ENCODE assay signal across 20 cellular contexts in genomic region chr10:122957474-122957873, GRCh38. TPM values are rescaled to one million over a fixed set of nuclear protein-coding genes. Genes with fewer than 3 reads are reported as not detected.
DNase-seq lines count a peak whose midpoint lies in the region; ATAC-seq and TF ChIP-seq lines count a peak whose summit lies in the region.
"Had no signal": no experiment of that assay in that cellular context is flagged by ENCODE, and none has a peak within 500 bp of the region (broad histone marks: within the 10 kb centered on the region; RNA-seq: fewer than 3 reads in every experiment).

No MANE protein-coding gene starts in this region.

- no peak for ATAC-seq in GM21723 (IDR thresholded peaks at IDR 0.05; ENCODE audit: unreplicated experiment)
- ATAC-seq: A549, GM23338, HCT116, Panc1 had no signal

- H3K27me3 ChIP-seq in brain microvascular endothelial cell (replicated peaks), result no peaks in the 10 kb centered on the region
- H3K27me3 ChIP-seq: BE2C, SJCRH30 had no signal

- in situ Hi-C loops in brain microvascular endothelial cell (cut with HindIII; ENCODE audit: low pct_ligation_motif_present, low sequenced_read_pairs) (no loop called here), GM13976 (cut with MboI; ENCODE audit: low sequenced_read_pairs, unreplicated experiment) (no loop called here)

- H3K27ac ChIP-seq in brain microvascular endothelial cell, result no peak overlapping the region
- H3K27ac ChIP-seq: A549, SJCRH30 had no signal

- H3K4me3 ChIP-seq in brain microvascular endothelial cell (ENCODE audit: low read depth, low read length), result no peak overlapping the region
- H3K4me3 ChIP-seq: A549, GM23338, SJCRH30 had no signal

- DNase-seq in Daoy (ENCODE audit: low read depth) (peak; percentile 12), LoVo (ENCODE audit: low spot score) (peak; percentile 3), brain microvascular endothelial cell (peak; percentile 16), iris pigment epithelial cell (ENCODE audit: low read depth) (peak; percentile 10), GM13976 (ENCODE audit: low spot score) (no peak), ecto neural progenitor cell (ENCODE audit: low spot score) (no peak)
- DNase-seq: BE2C, Karpas-422, NCI-H1092 treated with DMSO at 0.1 percent for 48 hours, NCI-H1436 treated with DMSO at 0.1 percent for 48 hours, NCI-H1930, NCI-H524, NCI-H82, SJCRH30, T-helper 1 cell had no signal

- H3K36me3 ChIP-seq in brain microvascular endothelial cell (replicated peaks), result no peaks in the 10 kb centered on the region
- H3K36me3 ChIP-seq: BE2C, SJCRH30 had no signal

- TF ChIP-seq CTCF in brain microvascular endothelial cell (IDR thresholded peaks at IDR 0.05; ENCODE audit: low read depth, low read length, missing control alignments), result no peak
- no peak for TF ChIP-seq CTCF in GM13976 (IDR thresholded peaks at IDR 0.05; ENCODE audit: borderline replicate concordance, control extremely low read depth, extremely low read depth, insufficient read depth, missing control alignments)

RNA-seq across cellular contexts. Expression of gene C10orf88, which starts 3.4 kb away (rescaled TPM):
- total RNA-seq in Daoy (2014; rRNA removed; shearing (Covaris generic)), result 4.1 and 6.7 TPM in 2 replicates

RNA-seq across cellular contexts. Expression of gene PSTK, which starts 22.7 kb away (rescaled TPM):
- total RNA-seq in Daoy (2014; rRNA removed; shearing (Covaris generic)), result 6.4 and 9.0 TPM in 2 replicates

RNA-seq across cellular contexts. Expression of gene FAM24A, which starts 47.1 kb away (rescaled TPM):
- total RNA-seq in Daoy (2014; rRNA removed; shearing (Covaris generic)), result not detected in 2 replicates
- total RNA-seq: GM23338, SJCRH30 had no signal

RNA-seq across cellular contexts. Expression of gene IKZF5, which starts 51.1 kb away (rescaled TPM):
- 1.4 and 1.7 TPM in 2 replicates for total RNA-seq in Daoy (2014; rRNA removed; shearing (Covaris generic))

RNA-seq across cellular contexts. Expression of gene ACADSB, which starts 51.3 kb away (rescaled TPM):
- 2.9 and 8.3 TPM in 2 replicates for total RNA-seq in Daoy (2014; rRNA removed; shearing (Covaris generic))

Comparison
In these comparisons a context has a peak if more than half of its experiments do, and no peak if none do; other contexts are left out.
1. DNase-seq: peak in Daoy (single experiment), LoVo (single experiment), brain microvascular endothelial cell (single experiment) and iris pigment epithelial cell (single experiment); none in GM13976 (single experiment) and ecto neural progenitor cell (single experiment).